8 cellular contexts compared by ENCODE assay signal in the genomic region with DNA sequence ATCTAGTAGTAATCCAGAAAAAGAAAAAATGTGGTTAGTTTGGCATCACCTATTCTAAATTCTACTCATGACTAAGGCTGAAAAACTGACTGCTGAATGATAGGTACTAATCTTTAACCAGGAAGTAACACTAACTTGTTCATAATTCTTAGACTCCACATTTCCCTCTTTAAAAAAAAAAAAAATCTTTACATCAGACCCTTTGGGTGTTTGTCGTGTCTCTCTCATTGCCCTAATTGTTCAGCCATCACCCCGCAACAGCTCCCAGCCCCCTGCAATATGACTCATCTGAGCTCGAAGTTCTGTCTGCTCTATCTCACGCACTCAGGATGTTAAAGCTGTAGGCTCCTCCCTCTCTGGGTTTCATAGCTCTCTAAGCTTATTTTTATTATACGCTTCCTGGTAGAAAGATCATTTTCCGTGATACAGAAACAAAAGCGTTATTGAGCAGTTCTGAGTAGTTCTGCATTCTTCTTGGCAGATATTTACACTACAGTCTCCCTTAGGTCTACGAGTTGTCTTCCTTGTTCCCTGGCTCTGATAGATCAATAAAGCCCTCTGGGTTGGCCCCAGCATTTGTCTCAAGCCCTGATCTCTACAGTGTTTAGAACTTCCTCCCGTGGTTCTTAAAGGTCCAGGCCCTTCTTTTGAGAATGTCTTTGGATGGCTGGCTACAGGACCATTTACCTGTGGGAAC.
DNase-seq lines count a peak whose midpoint lies in the region; ATAC-seq and TF ChIP-seq lines count a peak whose summit lies in the region.

No MANE protein-coding gene starts in this region.

- in situ Hi-C loops in GM13976 (cut with MboI; ENCODE audit: low sequenced_read_pairs, unreplicated experiment) (no loop called here), HAP-1 (cut with MboI; ENCODE audit: low sequenced_read_pairs) (no loop called here)

- H2AFZ ChIP-seq in OCI-LY1 (ENCODE audit: low read length): no peak overlapping the region

- peak; percentile 97 for ATAC-seq in HG02759 (IDR thresholded peaks at IDR 0.05; ENCODE audit: unreplicated experiment)

- no peaks in the 10 kb centered on the region for H3K79me2 ChIP-seq in OCI-LY1 (ENCODE audit: insufficient read depth, low read length)

- H3K27me3 ChIP-seq in OCI-LY1 (ENCODE audit: insufficient read depth, low read length) (no peaks in the 10 kb centered on the region), HAP-1 (ENCODE audit: low read depth) (no peaks in the 10 kb centered on the region)

- H3K9ac ChIP-seq in OCI-LY1 (ENCODE audit: low read length): no peak overlapping the region

- no peak overlapping the region for H3K27ac ChIP-seq in OCI-LY1 (ENCODE audit: low read depth, low read length, poor library complexity, severe bottlenecking)

- H3K4me1 ChIP-seq in OCI-LY1 (ENCODE audit: insufficient read depth, low read length, severe bottlenecking) (peaks cover 7% of the 10 kb centered on the region), HAP-1 (no peaks in the 10 kb centered on the region)

- DNase-seq in GM13976 (ENCODE audit: low spot score) (peak; percentile 59), glomerular visceral epithelial cell (ENCODE audit: extremely low spot score) (peak; percentile 83), medulla oblongata (ENCODE audit: extremely low spot score) (no peak), HAP-1 (ENCODE audit: low spot score in 2 of 2) (no peak)
- peak; percentile 70 to 75 for DNase-seq in activated T-cell treated with anti-CD3 and anti-CD28 coated beads, Interleukin-2, amount 50 U/mL, for 48 hours
- DNase-seq in stimulated activated CD4-positive, alpha-beta T cell treated with anti-CD3 and anti-CD28 coated beads, Interleukin-4, amount 100 ng/mL, for 4 hours: peak; percentile 52 to 85

- H3K9me3 ChIP-seq in OCI-LY1 (ENCODE audit: low read length): no peaks in the 10 kb centered on the region
- no peaks in the 10 kb centered on the region for H3K9me3 ChIP-seq in HAP-1

- peak overlapping the region; percentile 30; the same call in 1 of the 2 replicates for H3K4me2 ChIP-seq in OCI-LY1 (ENCODE audit: low read length)

- H4K20me1 ChIP-seq in OCI-LY1 (ENCODE audit: insufficient read depth, low read length): no peaks in the 10 kb centered on the region

- no peaks in the 10 kb centered on the region for H3K9me2 ChIP-seq in OCI-LY1 (ENCODE audit: low read depth, low read length)

- no peak overlapping the region for H3K4me3 ChIP-seq in OCI-LY1 (ENCODE audit: low read depth, low read length, poor library complexity, severe bottlenecking)
- no peak overlapping the region for H3K4me3 ChIP-seq in HAP-1

- no peak for TF ChIP-seq CTCF in GM13976 (IDR thresholded peaks at IDR 0.05; ENCODE audit: borderline replicate concordance, control extremely low read depth, extremely low read depth, insufficient read depth, missing control alignments)
- TF ChIP-seq CTCF in OCI-LY1 (IDR thresholded peaks at IDR 0.05; ENCODE audit: low read length): no peak

- H3K36me3 ChIP-seq in OCI-LY1 (ENCODE audit: insufficient read depth, low read length): no peaks in the 10 kb centered on the region
- no peaks in the 10 kb centered on the region for H3K36me3 ChIP-seq in HAP-1 (replicated peaks)

- H3F3A ChIP-seq in OCI-LY1 (ENCODE audit: insufficient read depth, low read length): no peaks in the 10 kb centered on the region

Comparison
In these comparisons a context has a peak if more than half of its experiments do, and no peak if none do; other contexts are left out.
1. DNase-seq: peak in GM13976 (single experiment), activated T-cell treated with anti-CD3 and anti-CD28 coated beads, Interleukin-2, amount 50 U/mL, for 48 hours (2 of 2), glomerular visceral epithelial cell (single experiment) and stimulated activated CD4-positive, alpha-beta T cell treated with anti-CD3 and anti-CD28 coated beads, Interleukin-4, amount 100 ng/mL, for 4 hours (2 of 2); none in medulla oblongata (single experiment) and HAP-1 (0 of 2).